13 cellular contexts compared by ENCODE assay signal in the genomic region with DNA sequence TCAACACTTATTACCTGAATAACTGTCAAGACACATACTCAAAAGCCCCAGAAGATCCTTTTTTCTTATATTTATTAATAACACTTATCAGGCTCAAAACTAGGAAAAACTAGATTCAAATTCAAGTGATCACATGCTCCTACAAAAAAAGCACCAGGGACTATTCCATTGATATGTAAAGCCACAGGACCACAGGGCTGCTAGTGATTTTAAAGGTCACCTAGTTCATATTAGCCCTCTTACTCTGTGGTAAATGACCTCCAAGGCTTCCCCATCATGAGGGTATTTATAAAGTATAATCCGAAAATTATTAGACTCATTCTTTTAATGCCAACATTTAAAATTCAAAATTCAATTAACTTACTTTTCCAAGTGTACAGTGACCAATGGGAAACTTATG. TPM values are rescaled to one million over a fixed set of nuclear protein-coding genes. Genes with fewer than 3 reads are reported as not detected.
DNase-seq lines count a peak whose midpoint lies in the region; ATAC-seq and TF ChIP-seq lines count a peak whose summit lies in the region.
"Had no signal": no experiment of that assay in that cellular context is flagged by ENCODE, and none has a peak within 500 bp of the region (broad histone marks: within the 10 kb centered on the region; RNA-seq: fewer than 3 reads in every experiment).

No MANE protein-coding gene starts in this region.

- no peaks in the 10 kb centered on the region for H3K27me3 Mint-ChIP-seq in activated naive CD8-positive, alpha-beta T cell treated with anti-CD3 and anti-CD28 coated beads for 36 hours
- no peaks in the 10 kb centered on the region for H3K27me3 Mint-ChIP-seq in activated naive CD8-positive, alpha-beta T cell treated with anti-CD3 and anti-CD28 coated beads, Interleukin-2, amount 50 U/mL, for 24 hours
- no peaks in the 10 kb centered on the region for H3K27me3 Mint-ChIP-seq in activated naive CD4-positive, alpha-beta T cell treated with anti-CD3 and anti-CD28 coated beads, Interleukin-2, amount 10 ng/mL, durations not matched to agents 7 days and 5 days

- H3K36me3 ChIP-seq in Panc1 (ENCODE audit: control insufficient read depth, insufficient read depth, low read length) = peaks cover 71% of the 10 kb centered on the region

- intact Hi-C loops in Panc1 (cut with micrococcal nuclease; ENCODE audit: unreplicated experiment) = no loop called here
- intact Hi-C loops in dorsolateral prefrontal cortex (cut with DNase I) = no loop called here

- TSS peak; percentile 3 for BruUV-seq in Panc1 (replicated peaks; lab: Mats Ljungman, UMichigan)

- no peak for ATAC-seq in activated naive CD8-positive, alpha-beta T cell treated with anti-CD3 and anti-CD28 coated beads, Interleukin-2, amount 50 U/mL, for 24 hours
- ATAC-seq in Panc1 = no peak

- peaks cover 31% of the 10 kb centered on the region for H3K36me3 Mint-ChIP-seq in activated naive CD8-positive, alpha-beta T cell treated with anti-CD3 and anti-CD28 coated beads for 36 hours
- H3K36me3 Mint-ChIP-seq in activated naive CD8-positive, alpha-beta T cell treated with anti-CD3 and anti-CD28 coated beads, Interleukin-2, amount 50 U/mL, for 24 hours (ENCODE audit: low read depth) = peaks cover 76% of the 10 kb centered on the region
- H3K36me3 Mint-ChIP-seq in activated naive CD4-positive, alpha-beta T cell treated with anti-CD3 and anti-CD28 coated beads, Interleukin-2, amount 10 ng/mL, durations not matched to agents 7 days and 5 days = peaks cover 37% of the 10 kb centered on the region

- peaks cover 57% of the 10 kb centered on the region for H3K4me1 ChIP-seq in Panc1 (ENCODE audit: control insufficient read depth, insufficient read depth, low read length)
- H3K4me1 ChIP-seq: Caco-2 had no signal

- CTCF ChIA-PET in Panc1 (lab: Charles Lee) = interaction anchor here (0.5 kb wide), 1 partner anchor 329 kb away, joined by 3 read pairs; no protein-coding TSS in a partner anchor
- CTCF ChIA-PET in activated naive CD4-positive, alpha-beta T cell treated with anti-CD3 and anti-CD28 coated beads, Interleukin-2, amount 10 ng/mL, durations not matched to agents 7 days and 5 days (lab: Charles Lee) = interaction anchor here (1.2 kb wide), 1 partner anchor 8 kb away, joined by 3 read pairs; no protein-coding TSS in a partner anchor

- H3K27ac Mint-ChIP-seq in activated naive CD8-positive, alpha-beta T cell treated with anti-CD3 and anti-CD28 coated beads for 36 hours = peak overlapping the region; percentile 7
- H3K27ac Mint-ChIP-seq in activated naive CD8-positive, alpha-beta T cell treated with anti-CD3 and anti-CD28 coated beads, Interleukin-2, amount 50 U/mL, for 24 hours = no peak overlapping the region
- H3K27ac Mint-ChIP-seq in activated naive CD4-positive, alpha-beta T cell treated with anti-CD3 and anti-CD28 coated beads, Interleukin-2, amount 10 ng/mL, durations not matched to agents 7 days and 5 days = no peak overlapping the region
- H3K27ac Mint-ChIP-seq: CD14-positive monocyte had no signal

- H3K4me3 Mint-ChIP-seq in activated naive CD8-positive, alpha-beta T cell treated with anti-CD3 and anti-CD28 coated beads for 36 hours = no peak overlapping the region
- no peak overlapping the region for H3K4me3 Mint-ChIP-seq in activated naive CD8-positive, alpha-beta T cell treated with anti-CD3 and anti-CD28 coated beads, Interleukin-2, amount 50 U/mL, for 24 hours
- no peak overlapping the region for H3K4me3 Mint-ChIP-seq in activated naive CD4-positive, alpha-beta T cell treated with anti-CD3 and anti-CD28 coated beads, Interleukin-2, amount 10 ng/mL, durations not matched to agents 7 days and 5 days
- H3K4me3 Mint-ChIP-seq: CD14-positive monocyte had no signal

- in situ Hi-C loops in Panc1 (cut with HindIII; ENCODE audit: low pct_unique_long_range_greater_than_20kb, low sequenced_read_pairs) = no loop called here

- H3K4me1 Mint-ChIP-seq in activated naive CD8-positive, alpha-beta T cell treated with anti-CD3 and anti-CD28 coated beads for 36 hours = peaks cover 3% of the 10 kb centered on the region
- H3K4me1 Mint-ChIP-seq in activated naive CD8-positive, alpha-beta T cell treated with anti-CD3 and anti-CD28 coated beads, Interleukin-2, amount 50 U/mL, for 24 hours = no peaks in the 10 kb centered on the region
- no peaks in the 10 kb centered on the region for H3K4me1 Mint-ChIP-seq in activated naive CD4-positive, alpha-beta T cell treated with anti-CD3 and anti-CD28 coated beads, Interleukin-2, amount 10 ng/mL, durations not matched to agents 7 days and 5 days
- H3K4me1 Mint-ChIP-seq: CD14-positive monocyte had no signal

- H3K4me3 ChIP-seq in Panc1 (ENCODE audit: low read depth in 2 of 2, low read length in 2 of 2) (no peak overlapping the region), dorsolateral prefrontal cortex (peak overlapping the region in 30 of 59 donors; percentile 5 to 48 (median 19))

- H3K9me3 Mint-ChIP-seq in activated naive CD8-positive, alpha-beta T cell treated with anti-CD3 and anti-CD28 coated beads for 36 hours = no peaks in the 10 kb centered on the region
- H3K9me3 Mint-ChIP-seq in activated naive CD8-positive, alpha-beta T cell treated with anti-CD3 and anti-CD28 coated beads, Interleukin-2, amount 50 U/mL, for 24 hours = no peaks in the 10 kb centered on the region
- no peaks in the 10 kb centered on the region for H3K9me3 Mint-ChIP-seq in activated naive CD4-positive, alpha-beta T cell treated with anti-CD3 and anti-CD28 coated beads, Interleukin-2, amount 10 ng/mL, durations not matched to agents 7 days and 5 days
- H3K9me3 Mint-ChIP-seq: CD14-positive monocyte had no signal

- TF ChIP-seq CTCF in Panc1 (IDR thresholded peaks at IDR 0.05) (no peak), dorsolateral prefrontal cortex (IDR thresholded peaks at IDR 0.05 in 54 of 56, conservative IDR thresholded peaks at IDR 0.05 in 2 of 56; ENCODE audit: low read depth in 1 of 56, partially characterized antibody in 56 of 56) (no peak)

- no peaks in the 10 kb centered on the region for H3K9me3 ChIP-seq in Panc1 (ENCODE audit: control insufficient read depth, insufficient read depth, low read depth, low read length)
- H3K9me3 ChIP-seq: Caco-2 had no signal

- DNase-seq in activated naive CD8-positive, alpha-beta T cell treated with anti-CD3 and anti-CD28 coated beads for 36 hours = no peak
- DNase-seq in activated naive CD8-positive, alpha-beta T cell treated with anti-CD3 and anti-CD28 coated beads, Interleukin-2, amount 50 U/mL, for 24 hours = no peak
- no peak for DNase-seq in Panc1 (ENCODE audit: low read depth, low spot score)
- DNase-seq in dorsolateral prefrontal cortex = no peak
- DNase-seq in superior temporal gyrus (ENCODE audit: extremely low spot score) = peak; percentile 69
- no peak for DNase-seq in stimulated activated naive CD4-positive, alpha-beta T cell (lab: John Stamatoyannopoulos, UW)
- no peak for DNase-seq in activated naive CD4-positive, alpha-beta T cell treated with anti-CD3 and anti-CD28 coated beads, Interleukin-2, amount 10 ng/mL, durations not matched to agents 7 days and 5 days
- DNase-seq in NCI-H510A treated with DMSO at 0.1 percent for 48 hours (lab: John Stamatoyannopoulos, UW) = no peak
- DNase-seq: Caco-2, DMS53, NCI-H2107, NCI-H226 had no signal

- POLR2A ChIA-PET in Panc1 (lab: Charles Lee) = no interaction called here

- H3K27ac ChIP-seq in Panc1 (ENCODE audit: low read length) = peak overlapping the region; percentile 60
- H3K27ac ChIP-seq in dorsolateral prefrontal cortex = peak overlapping the region in 55 of 59 donors; percentile 5 to 89 (median 77)

- H3K27me3 ChIP-seq in Panc1 (ENCODE audit: control insufficient read depth, insufficient read depth, low read length) (no peaks in the 10 kb centered on the region), dorsolateral prefrontal cortex (no peaks in the 10 kb centered on the region)

RNA-seq across cellular contexts. Expression of gene LRPPRC, which starts 52.5 kb away (rescaled TPM):
- 100 to 1,000 TPM; 220 to 221 TPM for total RNA-seq in activated naive CD8-positive, alpha-beta T cell treated with anti-CD3 and anti-CD28 coated beads for 36 hours
- total RNA-seq in Panc1 (2021; ENCODE audit: unreplicated experiment) (207 TPM), dorsolateral prefrontal cortex (100 to 1,000 TPM in 34 of 120 experiments, 10 to 100 TPM in 86; 53.4 to 119 (median 92.9) TPM)
- 118 TPM for polyA plus RNA-seq in Panc1 (2012; ENCODE audit: insufficient read length)

Comparison
In these comparisons a context has a peak if more than half of its experiments do, and no peak if none do; other contexts are left out.
1. H3K4me3 ChIP-seq: peak in dorsolateral prefrontal cortex (30 of 59); none in Panc1 (0 of 2).